7 cellular contexts compared by ENCODE assay signal in the genomic region with DNA sequence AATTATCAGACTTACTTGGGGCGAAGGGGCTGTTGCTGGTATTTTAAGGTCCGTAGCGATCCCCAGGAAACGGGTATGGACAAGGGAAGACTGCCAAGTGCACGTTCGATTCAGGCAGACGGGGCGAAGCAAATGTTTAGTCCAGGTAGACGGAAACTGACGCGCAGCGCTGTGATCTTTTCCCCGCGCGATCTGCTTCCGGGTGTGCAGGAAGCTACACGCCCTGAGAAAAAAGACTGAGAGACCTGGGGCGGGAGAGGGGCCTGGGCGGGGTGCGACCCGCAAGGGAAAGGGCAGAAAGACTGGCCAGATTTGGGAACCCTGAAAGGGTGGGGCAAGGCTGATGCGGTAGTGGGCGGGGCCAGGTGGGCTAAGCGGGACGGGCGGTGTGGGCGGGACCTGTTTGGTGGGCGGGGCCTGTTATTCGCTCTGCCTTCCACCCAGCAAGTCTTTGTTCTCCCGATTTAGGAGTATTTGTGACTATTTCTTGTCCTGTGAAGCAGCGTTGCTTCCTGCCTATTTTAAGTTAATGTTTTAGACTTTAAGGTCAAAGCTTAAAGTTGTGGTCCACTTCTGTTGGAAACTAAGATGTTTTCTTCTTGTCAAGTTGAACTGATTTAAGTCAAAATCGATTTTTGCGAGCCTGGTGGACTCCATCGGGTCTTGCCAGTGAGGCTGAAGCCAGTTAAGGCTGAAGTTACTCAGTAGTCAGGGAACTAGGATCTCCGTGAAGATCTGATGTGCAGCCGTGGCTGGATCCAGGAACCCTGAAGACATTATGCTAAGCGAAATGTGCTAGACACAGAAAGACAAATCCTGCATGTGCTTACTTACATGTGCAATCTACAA.
A peak's percentile ranks its signal among the peaks of the same experiment; 100 is the strongest.
DNase-seq lines count a peak whose midpoint lies in the region; ATAC-seq lines count a peak whose summit lies in the region.

A gene (minus strand): TSS at position 301 of the 849 bp plus-strand sequence. CDS start 3,549 bp downstream, outside the sequence.

- H3K36me3 Mint-ChIP-seq in memory B cell = peaks cover 26% of the 10 kb centered on the region

- H3K27me3 Mint-ChIP-seq in memory B cell = no peaks in the 10 kb centered on the region

- peak within 1 kb of the TSS; percentile 97 for H3K27ac Mint-ChIP-seq in memory B cell

- H3K9me3 Mint-ChIP-seq in memory B cell = no peaks in the 10 kb centered on the region

- H3K4me1 ChIP-seq in effector memory CD4-positive, alpha-beta T cell (ENCODE audit: control insufficient read depth, insufficient read depth, low read length, poor library complexity, severe bottlenecking) = peaks cover 7% of the 10 kb centered on the region

- H3K4me3 ChIP-seq in effector memory CD4-positive, alpha-beta T cell (ENCODE audit: insufficient read depth, low read depth, low read length, poor library complexity, severe bottlenecking) = peak within 1 kb of the TSS; percentile 99

- no peaks in the 10 kb centered on the region for H3K9me3 ChIP-seq in effector memory CD4-positive, alpha-beta T cell (ENCODE audit: control insufficient read depth, low read length)

- peak; percentile 76 for ATAC-seq in GM18511 (IDR thresholded peaks at IDR 0.05; ENCODE audit: unreplicated experiment)
- ATAC-seq in HG03442 (IDR thresholded peaks at IDR 0.05; ENCODE audit: unreplicated experiment) = peak; percentile 73
- peak; percentile 92 for ATAC-seq in memory B cell (ENCODE audit: low read depth)

- H3K4me1 Mint-ChIP-seq in memory B cell = peaks cover 14% of the 10 kb centered on the region

- DNase-seq in NK-92 (lab: John Stamatoyannopoulos, UW; ENCODE audit: unreplicated experiment) (peak; percentile 30), memory B cell (ENCODE audit: low spot score in 2 of 2) (peak; percentile 80 to 83)
- peak; percentile 84 to 87 for DNase-seq in activated CD8-positive, alpha-beta memory T cell treated with anti-CD3 and anti-CD28 coated beads for 1 hour (ENCODE audit: extremely low read depth in 1 of 2, low read depth in 1 of 2)
- peak; percentile 85 to 91 (median 89) for DNase-seq in effector memory CD4-positive, alpha-beta T cell
- peak; percentile 76 to 95 (median 84) for DNase-seq in stimulated activated CD4-positive, alpha-beta T cell treated with anti-CD3 and anti-CD28 coated beads, TNF-alpha, amount 100 ng/mL, for 48 hours (ENCODE audit: low read depth in 3 of 3)

- peaks cover 25% of the 10 kb centered on the region for H3K36me3 ChIP-seq in effector memory CD4-positive, alpha-beta T cell (ENCODE audit: control insufficient read depth, insufficient read depth, low read length)

- H3K4me3 Mint-ChIP-seq in memory B cell = peak within 1 kb of the TSS; percentile 96

- no peaks in the 10 kb centered on the region for H3K27me3 ChIP-seq in effector memory CD4-positive, alpha-beta T cell (replicated peaks; ENCODE audit: control insufficient read depth, insufficient read depth, low read length, poor library complexity, severe bottlenecking)

- H3K27ac ChIP-seq in effector memory CD4-positive, alpha-beta T cell (ENCODE audit: insufficient read depth, low read length, poor library complexity, severe bottlenecking) = peak within 1 kb of the TSS; percentile 92

Comparison
In these comparisons a context has a peak if more than half of its experiments do, and no peak if none do; other contexts are left out.
1. Peak in every context shown above with its lines: DNase-seq, ATAC-seq, H3K4me3 ChIP-seq and H3K27ac ChIP-seq.
2. DNase-seq: peak in every context shown above with its lines; median percentile 89 in effector memory CD4-positive, alpha-beta T cell; 86 in activated CD8-positive, alpha-beta memory T cell treated with anti-CD3 and anti-CD28 coated beads for 1 hour; 84 in stimulated activated CD4-positive, alpha-beta T cell treated with anti-CD3 and anti-CD28 coated beads, TNF-alpha, amount 100 ng/mL, for 48 hours; 82 in memory B cell; 30 in NK-92.